ENCODE assay signal across 11 cellular contexts in genomic region chr1:154840557-154841176, GRCh38. TPM values are rescaled to one million over a fixed set of nuclear protein-coding genes. Genes with fewer than 3 reads are reported as not detected.
DNase-seq lines count a peak whose midpoint lies in the region; ATAC-seq, FAIRE-seq and TF ChIP-seq lines count a peak whose summit lies in the region.
"Had no signal": no experiment of that assay in that cellular context is flagged by ENCODE, and none has a peak within 500 bp of the region (broad histone marks: within the 10 kb centered on the region; RNA-seq: fewer than 3 reads in every experiment).

No MANE protein-coding gene starts in this region.

- H3K9ac ChIP-seq in NT2/D1 (ENCODE audit: insufficient read length, low read depth) (peak overlapping the region; percentile 12), kidney (ENCODE audit: low read length in 2 of 2) (no peak overlapping the region)

- peaks cover 25% of the 10 kb centered on the region for H3K4me1 ChIP-seq in NT2/D1 (ENCODE audit: insufficient read depth, insufficient read length)
- H3K4me1 ChIP-seq in kidney (ENCODE audit: control insufficient read depth in 1 of 2, insufficient read depth in 1 of 2, low read depth in 1 of 2, low read length in 2 of 2), result peaks cover 6 to 10% of the 10 kb centered on the region in 2 donors

- no peaks in the 10 kb centered on the region for H3K27me3 ChIP-seq in NT2/D1 (ENCODE audit: insufficient read depth, insufficient read length)

- H3K4me1 Mint-ChIP-seq in osteocyte (ENCODE audit: unreplicated experiment), result peaks cover 12% of the 10 kb centered on the region

- H3K4me3 ChIP-seq in NT2/D1 (ENCODE audit: insufficient read length, low read depth) (no peak overlapping the region), fibroblast of mammary gland (ENCODE audit: control insufficient read depth, low read depth, low read length) (no peak overlapping the region), kidney (ENCODE audit: low read length in 2 of 2) (no peak overlapping the region)

- DNase-seq in EL (peak; percentile 27), NT2/D1 (ENCODE audit: low read depth, low spot score) (no peak), fibroblast of mammary gland (ENCODE audit: low read depth) (peak; percentile 2), osteocyte (ENCODE audit: extremely low spot score, unreplicated experiment) (no peak), NCI-H187 treated with DMSO at 0.1 percent for 48 hours (lab: John Stamatoyannopoulos, UW) (no peak), kidney (no peak)
- no peak for DNase-seq in activated CD8-positive, alpha-beta memory T cell treated with anti-CD3 and anti-CD28 coated beads, Interleukin-2, amount 50 U/mL, for 4 hours
- DNase-seq: activated T-cell treated with anti-CD3 and anti-CD28 coated beads for 4 hours; stimulated activated CD4-positive, alpha-beta T cell treated with anti-CD3 and anti-CD28 coated beads, Interleukin-15, amount 100 ng/mL, for 24 hours had no signal

- no peak overlapping the region for H3K4me3 Mint-ChIP-seq in osteocyte (ENCODE audit: unreplicated experiment)

- H3K36me3 Mint-ChIP-seq in osteocyte (ENCODE audit: unreplicated experiment), result no peaks in the 10 kb centered on the region

- H3K27ac Mint-ChIP-seq in osteocyte (ENCODE audit: unreplicated experiment), result peak overlapping the region; percentile 28

- no peaks in the 10 kb centered on the region for H3K9me3 Mint-ChIP-seq in osteocyte (ENCODE audit: unreplicated experiment)

- ATAC-seq in GM21529 (IDR thresholded peaks at IDR 0.05; ENCODE audit: unreplicated experiment), result no peak

- no peaks in the 10 kb centered on the region for H3K9me3 ChIP-seq in NT2/D1 (ENCODE audit: insufficient read depth, low read length)
- H3K9me3 ChIP-seq in kidney (ENCODE audit: control insufficient read depth in 1 of 2, low read length in 2 of 2), result no peaks in the 10 kb centered on the region

- H3K27me3 Mint-ChIP-seq in osteocyte (ENCODE audit: unreplicated experiment), result peaks cover 15% of the 10 kb centered on the region

- intact Hi-C loops in kidney (cut with DNase I), result no loop called here

- no peak for TF ChIP-seq CTCF in fibroblast of mammary gland (conservative IDR thresholded peaks at IDR 0.05; ENCODE audit: control insufficient read depth, insufficient read depth, low read depth, low read length)
- no peak for TF ChIP-seq CTCF in osteocyte (IDR thresholded peaks at IDR 0.05)
- no peak for TF ChIP-seq CTCF in kidney (IDR thresholded peaks at IDR 0.05; ENCODE audit: borderline replicate concordance, extremely low read depth, insufficient read depth)

- no peak for FAIRE-seq in kidney (lab: Jason Lieb, UNC)

- no peaks in the 10 kb centered on the region for H3K36me3 ChIP-seq in NT2/D1 (ENCODE audit: insufficient read depth, insufficient read length, low read length)
- no peaks in the 10 kb centered on the region for H3K36me3 ChIP-seq in kidney (ENCODE audit: control insufficient read depth in 1 of 2, insufficient read depth in 2 of 2, low read length in 2 of 2)

- H3K27ac ChIP-seq in kidney (ENCODE audit: low read depth in 2 of 2, low read length in 2 of 2), result no peak overlapping the region
- H3K27ac ChIP-seq: C4-2B had no signal

RNA-seq across cellular contexts. Expression of gene KCNN3, which starts 29.4 kb away (rescaled TPM):
- total RNA-seq in osteocyte, result 0.16 and 0.29 TPM in 2 replicates
- 5.6 TPM for total RNA-seq in kidney
- 2.6 TPM for polyA plus RNA-seq in kidney (ENCODE audit: insufficient read depth, low read depth, low replicate concordance)

Comparison
In these comparisons a context has a peak if more than half of its experiments do, and no peak if none do; other contexts are left out.
1. DNase-seq: peak in EL (single experiment) and fibroblast of mammary gland (single experiment); none in NT2/D1 (single experiment), osteocyte (single experiment), NCI-H187 treated with DMSO at 0.1 percent for 48 hours (single experiment), activated CD8-positive, alpha-beta memory T cell treated with anti-CD3 and anti-CD28 coated beads, Interleukin-2, amount 50 U/mL, for 4 hours (single experiment) and kidney (single experiment).